16 cellular contexts compared by ENCODE assay signal in genomic region chr17:62898239-62898864, GRCh38.
A peak's percentile ranks its signal among the peaks of the same experiment; 100 is the strongest.
DNase-seq lines count a peak whose midpoint lies in the region; ATAC-seq and TF ChIP-seq lines count a peak whose summit lies in the region.
"Had no signal": no experiment of that assay in that cellular context is flagged by ENCODE, and none has a peak within 500 bp of the region (broad histone marks: within the 10 kb centered on the region; RNA-seq: fewer than 3 reads in every experiment).

No MANE protein-coding gene starts in this region.

- no peaks in the 10 kb centered on the region for H3K79me2 ChIP-seq in osteoblast (ENCODE audit: insufficient read depth, low read length)

- H2AFZ ChIP-seq in osteoblast (ENCODE audit: low read length), result peak overlapping the region; percentile 73

- no peak overlapping the region for H3K27ac Mint-ChIP-seq in activated CD8-positive, alpha-beta memory T cell treated with anti-CD3 and anti-CD28 coated beads, Interleukin-2, amount 10 ng/mL, durations not matched to agents 7 days and 5 days
- H3K27ac Mint-ChIP-seq: CD4-positive, CD25-positive, alpha-beta regulatory T cell; memory B cell; stimulated activated naive B cell treated with anti-CD40 and anti-IgM and Interleukin-4, amounts not matched to agents 10 μg/mL and 1 μg/mL and 100 μg/mL, for 72 hours; T-cell had no signal

- H3K4me1 ChIP-seq in osteoblast (ENCODE audit: insufficient read depth, low read length), result peaks cover 3% of the 10 kb centered on the region

- H3K27ac ChIP-seq in SK-N-MC (peak overlapping the region; percentile 68), osteoblast (ENCODE audit: low read depth, low read length) (no peak overlapping the region)
- H3K27ac ChIP-seq: psoas muscle had no signal

- peak overlapping the region; percentile 56 for H3K4me3 ChIP-seq in SK-N-MC
- H3K4me3 ChIP-seq in fibroblast of the aortic adventitia (ENCODE audit: low read depth, low read length), result no peak overlapping the region
- peak overlapping the region; percentile 9 for H3K4me3 ChIP-seq in osteoblast (ENCODE audit: insufficient read depth, low read length)
- H3K4me3 ChIP-seq: psoas muscle had no signal

- H4K20me1 ChIP-seq in osteoblast (ENCODE audit: insufficient read depth, low read length), result no peaks in the 10 kb centered on the region

- no peaks in the 10 kb centered on the region for H3K36me3 Mint-ChIP-seq in activated CD8-positive, alpha-beta memory T cell treated with anti-CD3 and anti-CD28 coated beads, Interleukin-2, amount 10 ng/mL, durations not matched to agents 7 days and 5 days
- H3K36me3 Mint-ChIP-seq: CD4-positive, CD25-positive, alpha-beta regulatory T cell; memory B cell; stimulated activated naive B cell treated with anti-CD40 and anti-IgM and Interleukin-4, amounts not matched to agents 10 μg/mL and 1 μg/mL and 100 μg/mL, for 72 hours; T-cell had no signal

- H3K36me3 ChIP-seq in SK-N-MC (ENCODE audit: insufficient read depth, low read length), result no peaks in the 10 kb centered on the region
- no peaks in the 10 kb centered on the region for H3K36me3 ChIP-seq in osteoblast (ENCODE audit: insufficient read depth, low read length)

- H3K27me3 Mint-ChIP-seq in activated CD8-positive, alpha-beta memory T cell treated with anti-CD3 and anti-CD28 coated beads, Interleukin-2, amount 10 ng/mL, durations not matched to agents 7 days and 5 days, result peaks cover 10% of the 10 kb centered on the region

- H3K4me2 ChIP-seq in osteoblast (ENCODE audit: insufficient read depth, low read length), result peak overlapping the region; percentile 62

- H3K9ac ChIP-seq in SK-N-MC (ENCODE audit: insufficient read length), result no peak overlapping the region

- H3K9me3 ChIP-seq in SK-N-MC (ENCODE audit: low read depth, low read length) (no peaks in the 10 kb centered on the region), osteoblast (ENCODE audit: low read depth, low read length) (no peaks in the 10 kb centered on the region)
- H3K9me3 ChIP-seq: psoas muscle had no signal

- ATAC-seq in activated CD8-positive, alpha-beta memory T cell treated with anti-CD3 and anti-CD28 coated beads, Interleukin-2, amount 10 ng/mL, durations not matched to agents 7 days and 5 days, result no peak
- ATAC-seq: psoas muscle; stimulated activated naive B cell treated with anti-CD40 and anti-IgM and Interleukin-4, amounts not matched to agents 10 μg/mL and 1 μg/mL and 100 μg/mL, for 72 hours; T-cell had no signal

- H3K27me3 ChIP-seq in osteoblast (ENCODE audit: insufficient read depth, low read length), result no peaks in the 10 kb centered on the region

- CTCF ChIA-PET in activated CD8-positive, alpha-beta memory T cell treated with anti-CD3 and anti-CD28 coated beads, Interleukin-2, amount 10 ng/mL, durations not matched to agents 7 days and 5 days (lab: Charles Lee), result no interaction called here

- DNase-seq in ELR (ENCODE audit: low read depth), result peak; percentile 32
- peak; percentile 84 for DNase-seq in SK-N-MC (ENCODE audit: low read depth, low spot score)
- peak; percentile 63 for DNase-seq in fibroblast of the aortic adventitia (ENCODE audit: low read depth)
- DNase-seq in osteoblast (ENCODE audit: insufficient read length, low spot score, missing footprints), result peak; percentile 79
- DNase-seq in stimulated activated CD4-positive, alpha-beta T cell treated with anti-CD3 and anti-CD28 coated beads, Interleukin-2, amount 100 ng/mL, for 24 hours, result no peak
- DNase-seq in HuH-7.5 (ENCODE audit: low spot score), result no peak
- no peak for DNase-seq in central memory CD4-positive, alpha-beta T cell
- no peak for DNase-seq in activated CD8-positive, alpha-beta memory T cell treated with anti-CD3 and anti-CD28 coated beads, Interleukin-2, amount 10 ng/mL, durations not matched to agents 7 days and 5 days
- DNase-seq: activated CD4-positive, alpha-beta T cell treated with anti-CD3 and anti-CD28 coated beads for 48 hours; CD4-positive, CD25-positive, alpha-beta regulatory T cell; NCI-H2107; psoas muscle; stimulated activated CD4-positive, alpha-beta T cell treated with anti-CD3 and anti-CD28 coated beads, Interleukin-4, amount 100 ng/mL, for 24 hours; stimulated activated naive B cell treated with anti-CD40 and anti-IgM and Interleukin-4, amounts not matched to agents 10 μg/mL and 1 μg/mL and 100 μg/mL, for 72 hours; T-cell had no signal

- no peaks in the 10 kb centered on the region for H3K9me3 Mint-ChIP-seq in activated CD8-positive, alpha-beta memory T cell treated with anti-CD3 and anti-CD28 coated beads, Interleukin-2, amount 10 ng/mL, durations not matched to agents 7 days and 5 days (ENCODE audit: low read depth)
- H3K9me3 Mint-ChIP-seq: memory B cell; stimulated activated naive B cell treated with anti-CD40 and anti-IgM and Interleukin-4, amounts not matched to agents 10 μg/mL and 1 μg/mL and 100 μg/mL, for 72 hours; T-cell had no signal

- TF ChIP-seq CTCF in fibroblast of the aortic adventitia (IDR thresholded peaks at IDR 0.05; ENCODE audit: insufficient read depth, low read length) (peak; percentile 9), osteoblast (IDR thresholded peaks at IDR 0.05; ENCODE audit: extremely low read depth, low read depth, low read length) (no peak)

- no peak overlapping the region for H3K4me3 Mint-ChIP-seq in activated CD8-positive, alpha-beta memory T cell treated with anti-CD3 and anti-CD28 coated beads, Interleukin-2, amount 10 ng/mL, durations not matched to agents 7 days and 5 days
- H3K4me3 Mint-ChIP-seq: CD4-positive, CD25-positive, alpha-beta regulatory T cell; memory B cell; stimulated activated naive B cell treated with anti-CD40 and anti-IgM and Interleukin-4, amounts not matched to agents 10 μg/mL and 1 μg/mL and 100 μg/mL, for 72 hours; T-cell had no signal

- no peaks in the 10 kb centered on the region for H3K4me1 Mint-ChIP-seq in activated CD8-positive, alpha-beta memory T cell treated with anti-CD3 and anti-CD28 coated beads, Interleukin-2, amount 10 ng/mL, durations not matched to agents 7 days and 5 days
- H3K4me1 Mint-ChIP-seq: CD4-positive, CD25-positive, alpha-beta regulatory T cell; stimulated activated naive B cell treated with anti-CD40 and anti-IgM and Interleukin-4, amounts not matched to agents 10 μg/mL and 1 μg/mL and 100 μg/mL, for 72 hours had no signal

Comparison
In these comparisons a context has a peak if more than half of its experiments do, and no peak if none do; other contexts are left out.
1. DNase-seq: peak in ELR (single experiment), SK-N-MC (single experiment), fibroblast of the aortic adventitia (single experiment) and osteoblast (single experiment); none in stimulated activated CD4-positive, alpha-beta T cell treated with anti-CD3 and anti-CD28 coated beads, Interleukin-2, amount 100 ng/mL, for 24 hours (0 of 2), HuH-7.5 (single experiment), central memory CD4-positive, alpha-beta T cell (single experiment) and activated CD8-positive, alpha-beta memory T cell treated with anti-CD3 and anti-CD28 coated beads, Interleukin-2, amount 10 ng/mL, durations not matched to agents 7 days and 5 days (single experiment).